ENCODE assay signal across 11 cellular contexts in genomic region chr3:71874618-71875017, GRCh38.
DNase-seq lines count a peak whose midpoint lies in the region; ATAC-seq lines count a peak whose summit lies in the region.
"Had no signal": no experiment of that assay in that cellular context is flagged by ENCODE, and none has a peak within 500 bp of the region (broad histone marks: within the 10 kb centered on the region; RNA-seq: fewer than 3 reads in every experiment).

No MANE protein-coding gene starts in this region.

- peak overlapping the region; percentile 14 for H3K4me3 Mint-ChIP-seq in activated CD4-positive, alpha-beta T cell treated with anti-CD3 and anti-CD28 coated beads, Interleukin-2, amount 10 ng/mL, durations not matched to agents 24 days and 14 days
- H3K4me3 Mint-ChIP-seq in activated naive CD8-positive, alpha-beta T cell treated with anti-CD3 and anti-CD28 coated beads, Interleukin-2, amount 50 U/mL, for 24 hours: no peak overlapping the region
- H3K4me3 Mint-ChIP-seq in naive thymus-derived CD8-positive, alpha-beta T cell: no peak overlapping the region
- H3K4me3 Mint-ChIP-seq: activated naive CD8-positive, alpha-beta T cell; T-helper 1 cell treated with Interleukin-12 subunit alpha and Interleukin-12 subunit beta and Interleukin-4 antibody, amounts not matched to agents 30 μg/mL and 1 μg/mL, for 36 hours had no signal

- H3K27me3 Mint-ChIP-seq in activated CD4-positive, alpha-beta T cell treated with anti-CD3 and anti-CD28 coated beads, Interleukin-2, amount 10 ng/mL, durations not matched to agents 24 days and 14 days: peaks cover 17% of the 10 kb centered on the region
- H3K27me3 Mint-ChIP-seq in activated naive CD8-positive, alpha-beta T cell treated with anti-CD3 and anti-CD28 coated beads, Interleukin-2, amount 50 U/mL, for 24 hours: peaks cover 6% of the 10 kb centered on the region
- H3K27me3 Mint-ChIP-seq in naive thymus-derived CD8-positive, alpha-beta T cell: peaks cover 0 to 13% (median 0%) of the 10 kb centered on the region in 5 donors
- H3K27me3 Mint-ChIP-seq: activated naive CD8-positive, alpha-beta T cell had no signal

- no peaks in the 10 kb centered on the region for H3K9me3 Mint-ChIP-seq in activated CD4-positive, alpha-beta T cell treated with anti-CD3 and anti-CD28 coated beads, Interleukin-2, amount 10 ng/mL, durations not matched to agents 24 days and 14 days
- no peaks in the 10 kb centered on the region for H3K9me3 Mint-ChIP-seq in activated naive CD8-positive, alpha-beta T cell treated with anti-CD3 and anti-CD28 coated beads, Interleukin-2, amount 50 U/mL, for 24 hours
- H3K9me3 Mint-ChIP-seq in naive thymus-derived CD8-positive, alpha-beta T cell: no peaks in the 10 kb centered on the region
- H3K9me3 Mint-ChIP-seq: T-helper 1 cell treated with Interleukin-12 subunit alpha and Interleukin-12 subunit beta and Interleukin-4 antibody, amounts not matched to agents 30 μg/mL and 1 μg/mL, for 36 hours had no signal

- H3K4me1 Mint-ChIP-seq in activated CD4-positive, alpha-beta T cell treated with anti-CD3 and anti-CD28 coated beads, Interleukin-2, amount 10 ng/mL, durations not matched to agents 24 days and 14 days: peaks cover 28% of the 10 kb centered on the region
- peaks cover 28% of the 10 kb centered on the region for H3K4me1 Mint-ChIP-seq in activated naive CD8-positive, alpha-beta T cell treated with anti-CD3 and anti-CD28 coated beads, Interleukin-2, amount 50 U/mL, for 24 hours
- peaks cover 0 to 13% (median 8%) of the 10 kb centered on the region in 4 donors for H3K4me1 Mint-ChIP-seq in naive thymus-derived CD8-positive, alpha-beta T cell

- H3K36me3 Mint-ChIP-seq in activated CD4-positive, alpha-beta T cell treated with anti-CD3 and anti-CD28 coated beads, Interleukin-2, amount 10 ng/mL, durations not matched to agents 24 days and 14 days (ENCODE audit: low read depth): no peaks in the 10 kb centered on the region
- no peaks in the 10 kb centered on the region for H3K36me3 Mint-ChIP-seq in activated naive CD8-positive, alpha-beta T cell treated with anti-CD3 and anti-CD28 coated beads, Interleukin-2, amount 50 U/mL, for 24 hours (ENCODE audit: low read depth)
- no peaks in the 10 kb centered on the region for H3K36me3 Mint-ChIP-seq in naive thymus-derived CD8-positive, alpha-beta T cell
- H3K36me3 Mint-ChIP-seq: activated naive CD8-positive, alpha-beta T cell had no signal

- peak; percentile 36 for ATAC-seq in HG03432 (IDR thresholded peaks at IDR 0.05; ENCODE audit: unreplicated experiment)
- ATAC-seq in activated naive CD8-positive, alpha-beta T cell treated with anti-CD3 and anti-CD28 coated beads, Interleukin-2, amount 50 U/mL, for 24 hours: peak; percentile 33
- ATAC-seq in naive thymus-derived CD8-positive, alpha-beta T cell: no peak

- POLR2A ChIA-PET in naive thymus-derived CD8-positive, alpha-beta T cell (lab: Charles Lee): interaction anchor here (1.2 to 1.4 kb wide), 2 partner anchors 948 to 951 kb away, joined by 3 to 4 read pairs; no protein-coding TSS in a partner anchor

- DNase-seq in activated CD4-positive, alpha-beta T cell treated with anti-CD3 and anti-CD28 coated beads, Interleukin-2, amount 10 ng/mL, durations not matched to agents 24 days and 14 days: no peak
- DNase-seq in activated CD4-positive, alpha-beta T cell treated with anti-CD3 and anti-CD28 coated beads for 4 hours: no peak
- peak; percentile 65 for DNase-seq in CD1c-positive myeloid dendritic cell (ENCODE audit: extremely low spot score)
- DNase-seq in activated naive CD8-positive, alpha-beta T cell treated with anti-CD3 and anti-CD28 coated beads, Interleukin-2, amount 50 U/mL, for 24 hours: no peak
- no peak for DNase-seq in posterior cingulate gyrus
- DNase-seq in naive thymus-derived CD8-positive, alpha-beta T cell: no peak
- no peak for DNase-seq in NCI-H526 (lab: John Stamatoyannopoulos, UW)
- DNase-seq: NCI-H2107 had no signal

- peak overlapping the region; percentile 74 for H3K27ac Mint-ChIP-seq in activated CD4-positive, alpha-beta T cell treated with anti-CD3 and anti-CD28 coated beads, Interleukin-2, amount 10 ng/mL, durations not matched to agents 24 days and 14 days
- no peak overlapping the region for H3K27ac Mint-ChIP-seq in activated naive CD8-positive, alpha-beta T cell treated with anti-CD3 and anti-CD28 coated beads, Interleukin-2, amount 50 U/mL, for 24 hours
- H3K27ac Mint-ChIP-seq in naive thymus-derived CD8-positive, alpha-beta T cell: no peak overlapping the region

- intact Hi-C loops in activated CD4-positive, alpha-beta T cell treated with anti-CD3 and anti-CD28 coated beads, Interleukin-2, amount 10 ng/mL, durations not matched to agents 24 days and 14 days (cut with micrococcal nuclease): loop anchor here (1.0 to 10.0 kb wide), 11 partner anchors 110 to 1210 kb away; no protein-coding TSS in a partner anchor
- intact Hi-C loops in posterior cingulate gyrus (cut with DNase I): loop anchor here (1.0 to 5.0 kb wide), 2 partner anchors 83 to 948 kb away; no protein-coding TSS in a partner anchor

Comparison
In these comparisons a context has a peak if more than half of its experiments do, and no peak if none do; other contexts are left out.
1. ATAC-seq: peak in HG03432 (single experiment) and activated naive CD8-positive, alpha-beta T cell treated with anti-CD3 and anti-CD28 coated beads, Interleukin-2, amount 50 U/mL, for 24 hours (single experiment); none in naive thymus-derived CD8-positive, alpha-beta T cell (0 of 2).